In the genomic region with DNA sequence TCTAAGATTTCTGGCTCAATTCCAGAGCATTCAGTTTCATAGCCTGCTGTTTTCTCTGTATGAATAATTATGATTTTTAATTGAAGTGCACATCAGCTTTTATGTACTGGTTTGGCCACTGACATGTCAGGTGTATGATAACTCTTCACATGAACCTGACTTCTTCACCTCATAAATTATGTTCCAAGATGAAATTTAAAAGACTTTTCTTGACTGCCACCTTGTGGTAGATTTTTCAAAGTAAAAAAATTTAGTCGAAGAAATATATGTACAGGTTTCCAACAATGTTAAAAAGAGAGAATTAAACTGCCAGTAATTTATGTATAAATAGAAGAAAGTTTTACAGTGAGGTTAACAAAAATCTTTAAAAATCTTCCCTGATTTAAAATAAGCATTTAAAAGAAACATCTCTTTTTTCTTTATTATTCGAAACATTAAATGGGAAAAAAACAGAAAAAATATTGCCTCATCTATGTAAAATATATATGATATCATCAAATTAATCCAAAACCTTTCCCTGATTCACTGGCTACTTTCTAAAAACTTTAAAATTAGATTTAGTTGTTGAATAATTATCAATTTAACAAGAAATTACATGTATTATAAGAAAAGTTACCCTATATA, we compare ENCODE assay signal across 9 cellular contexts.
DNase-seq lines count a peak whose midpoint lies in the region; ATAC-seq, FAIRE-seq and TF ChIP-seq lines count a peak whose summit lies in the region.
"Had no signal": no experiment of that assay in that cellular context is flagged by ENCODE, and none has a peak within 500 bp of the region (broad histone marks: within the 10 kb centered on the region; RNA-seq: fewer than 3 reads in every experiment).

No MANE protein-coding gene starts in this region.

- no peak overlapping the region for H3K4me3 ChIP-seq in Panc1 (ENCODE audit: low read depth in 2 of 2, low read length in 2 of 2)
- H3K4me3 ChIP-seq in foreskin fibroblast (ENCODE audit: low read depth in 1 of 2, low read length in 2 of 2), result no peak overlapping the region
- H3K4me3 ChIP-seq in coronary artery, result no peak overlapping the region

- H3K27ac ChIP-seq in Panc1 (ENCODE audit: low read length), result no peak overlapping the region
- no peak overlapping the region for H3K27ac ChIP-seq in coronary artery

- peak; percentile 97 for FAIRE-seq in A204.1 (lab: Jason Lieb, UNC)
- no peak for FAIRE-seq in urothelium cell line (lab: Jason Lieb, UNC)

- H3K4me1 Mint-ChIP-seq in activated T-cell treated with anti-CD3 and anti-CD28 coated beads, Interleukin-2, amount 50 U/mL, for 4 hours (ENCODE audit: low read depth), result no peaks in the 10 kb centered on the region
- H3K4me1 Mint-ChIP-seq: central memory CD8-positive, alpha-beta T cell had no signal

- no peaks in the 10 kb centered on the region for H3K27me3 ChIP-seq in Panc1 (ENCODE audit: control insufficient read depth, insufficient read depth, low read length)

- H3K9me3 ChIP-seq in Panc1 (ENCODE audit: control insufficient read depth, insufficient read depth, low read depth, low read length), result no peaks in the 10 kb centered on the region

- no peaks in the 10 kb centered on the region for H3K9me3 Mint-ChIP-seq in activated T-cell treated with anti-CD3 and anti-CD28 coated beads, Interleukin-2, amount 50 U/mL, for 4 hours
- H3K9me3 Mint-ChIP-seq: central memory CD8-positive, alpha-beta T cell had no signal

- intact Hi-C loops in Panc1 (cut with micrococcal nuclease; ENCODE audit: unreplicated experiment), result loop anchor here (5.0 to 10.0 kb wide), 2 partner anchors 232 to 390 kb away; no protein-coding TSS in a partner anchor

- no peaks in the 10 kb centered on the region for H3K36me3 Mint-ChIP-seq in activated T-cell treated with anti-CD3 and anti-CD28 coated beads, Interleukin-2, amount 50 U/mL, for 4 hours (ENCODE audit: insufficient read depth)

- no peak overlapping the region for H3K4me3 Mint-ChIP-seq in activated T-cell treated with anti-CD3 and anti-CD28 coated beads, Interleukin-2, amount 50 U/mL, for 4 hours
- H3K4me3 Mint-ChIP-seq: central memory CD8-positive, alpha-beta T cell had no signal

- peaks cover 9% of the 10 kb centered on the region for H3K27me3 Mint-ChIP-seq in activated T-cell treated with anti-CD3 and anti-CD28 coated beads, Interleukin-2, amount 50 U/mL, for 4 hours (ENCODE audit: low read depth)

- CTCF ChIA-PET in Panc1 (lab: Charles Lee), result no interaction called here

- in situ Hi-C loops in GM13977 (cut with MboI; ENCODE audit: low pct_unique_long_range_greater_than_20kb, low sequenced_read_pairs, unreplicated experiment), result no loop called here
- in situ Hi-C loops in Panc1 (cut with HindIII; ENCODE audit: low pct_unique_long_range_greater_than_20kb, low sequenced_read_pairs), result no loop called here

- DNase-seq in GM13977 (ENCODE audit: low spot score) (no peak), Panc1 (ENCODE audit: low read depth, low spot score) (no peak), foreskin fibroblast (peak; percentile 0 to 30), urothelium cell line (ENCODE audit: low spot score) (no peak), coronary artery (ENCODE audit: low spot score) (no peak)
- no peak for DNase-seq in stimulated activated naive CD8-positive, alpha-beta T cell treated with anti-CD3 and anti-CD28 coated beads, Interleukin-15, Interleukin-2, amounts not matched to agents 100 U/mL and 50 U/mL, for 24 hours
- no peak for DNase-seq in activated T-cell treated with anti-CD3 and anti-CD28 coated beads, Interleukin-2, amount 50 U/mL, for 4 hours

- TF ChIP-seq CTCF in GM13977 (IDR thresholded peaks at IDR 0.05; ENCODE audit: extremely low read depth, insufficient read depth, missing control alignments) (peak; percentile 24), Panc1 (IDR thresholded peaks at IDR 0.05) (peak; percentile 55; the same call in 1 of the 2 replicates), foreskin fibroblast (IDR thresholded peaks at IDR 0.05; ENCODE audit: low read depth, low read length) (peak; percentile 19), coronary artery (IDR thresholded peaks at IDR 0.05) (no peak)

- H3K36me3 ChIP-seq in Panc1 (ENCODE audit: control insufficient read depth, insufficient read depth, low read length), result no peaks in the 10 kb centered on the region

- POLR2A ChIA-PET in Panc1 (lab: Charles Lee), result no interaction called here

- no TSS peak for BruUV-seq in Panc1 (replicated peaks; lab: Mats Ljungman, UMichigan)

- no peak for ATAC-seq in Panc1
- ATAC-seq in stimulated activated naive CD8-positive, alpha-beta T cell treated with anti-CD3 and anti-CD28 coated beads, Interleukin-15, Interleukin-2, amounts not matched to agents 100 U/mL and 50 U/mL, for 24 hours, result no peak
- ATAC-seq in activated T-cell treated with anti-CD3 and anti-CD28 coated beads, Interleukin-2, amount 50 U/mL, for 4 hours, result no peak

- H3K4me1 ChIP-seq in Panc1 (ENCODE audit: control insufficient read depth, insufficient read depth, low read length), result no peaks in the 10 kb centered on the region

Comparison
In these comparisons a context has a peak if more than half of its experiments do, and no peak if none do; other contexts are left out.
1. DNase-seq: peak in foreskin fibroblast (2 of 2); none in GM13977 (single experiment), Panc1 (single experiment), urothelium cell line (single experiment), stimulated activated naive CD8-positive, alpha-beta T cell treated with anti-CD3 and anti-CD28 coated beads, Interleukin-15, Interleukin-2, amounts not matched to agents 100 U/mL and 50 U/mL, for 24 hours (single experiment), coronary artery (single experiment) and activated T-cell treated with anti-CD3 and anti-CD28 coated beads, Interleukin-2, amount 50 U/mL, for 4 hours (single experiment).